ENCODE assay signal across 8 cellular contexts in the genomic region with DNA sequence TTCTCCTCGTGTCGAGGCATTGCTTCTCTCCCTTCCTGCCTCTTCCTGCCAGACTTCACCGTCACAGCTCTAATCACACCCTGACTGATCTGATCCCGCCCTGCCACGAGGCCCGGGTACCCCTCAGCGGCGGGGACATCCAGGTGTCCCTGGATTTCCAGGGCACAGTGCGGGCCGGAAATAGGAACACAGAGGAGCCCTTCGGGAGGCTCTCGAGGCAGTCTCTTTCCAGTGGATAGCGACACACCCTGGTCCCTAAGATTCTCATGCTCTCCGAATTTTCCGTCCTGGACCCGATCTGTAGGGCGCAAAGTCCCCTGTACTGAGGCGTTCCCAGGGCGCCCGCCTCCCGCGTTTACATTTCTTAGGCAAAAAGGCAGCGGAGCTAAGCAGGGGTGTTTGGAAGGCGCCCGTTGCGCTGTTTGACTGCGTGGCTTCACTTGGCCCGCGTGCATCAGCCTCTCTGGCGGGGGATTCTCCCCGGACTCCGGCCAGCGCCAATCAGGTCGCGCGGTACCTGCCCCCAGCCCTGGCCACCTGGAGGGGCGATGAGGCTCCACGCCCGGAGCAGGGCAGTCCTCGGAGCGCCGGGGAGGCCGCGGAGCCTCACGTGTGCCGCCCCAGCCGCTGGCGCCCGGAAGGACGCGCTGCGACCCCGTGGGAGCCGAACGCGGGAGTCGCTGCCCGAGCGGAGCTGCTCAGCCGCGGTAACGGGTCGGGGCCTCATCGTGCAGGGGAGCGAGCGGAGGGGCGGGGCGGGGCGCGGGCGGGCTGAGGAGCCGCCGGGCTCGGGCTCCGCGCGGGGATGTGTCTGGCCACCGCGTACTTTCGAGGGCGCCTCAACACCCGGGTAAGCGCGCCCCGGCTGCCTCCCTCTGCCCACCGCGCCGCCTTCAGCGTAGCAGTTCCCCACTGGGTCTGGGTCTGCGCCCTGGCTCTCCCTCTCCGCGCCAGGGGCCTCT. TPM values are rescaled to one million over a fixed set of nuclear protein-coding genes. Genes with fewer than 3 reads are reported as not detected.
DNase-seq lines count a peak whose midpoint lies in the region; ATAC-seq and TF ChIP-seq lines count a peak whose summit lies in the region.

A gene (plus strand): TSS at position 575 of the 962 bp plus-strand sequence. CDS start 69,807 bp downstream, outside the sequence.

- H3K36me3 ChIP-seq in right lobe of liver (no peaks in the 10 kb centered on the region), tibial nerve (no peaks in the 10 kb centered on the region)

- H3K27ac Mint-ChIP-seq in activated naive CD4-positive, alpha-beta T cell treated with anti-CD3 and anti-CD28 coated beads for 36 hours, result no peak within 1 kb of the TSS
- no peak within 1 kb of the TSS for H3K27ac Mint-ChIP-seq in activated naive CD8-positive, alpha-beta T cell treated with anti-CD3 and anti-CD28 coated beads for 36 hours

- no peaks in the 10 kb centered on the region for H3K36me3 Mint-ChIP-seq in activated naive CD4-positive, alpha-beta T cell treated with anti-CD3 and anti-CD28 coated beads for 36 hours (ENCODE audit: low read depth)
- H3K36me3 Mint-ChIP-seq in activated naive CD8-positive, alpha-beta T cell treated with anti-CD3 and anti-CD28 coated beads for 36 hours, result peaks cover 2% of the 10 kb centered on the region

- 3% methylated on average over 25 of the region's 92 CpGs for WGBS in right lobe of liver (ENCODE audit: insufficient coverage, low coverage, low lambda C conversion rate, missing lambda C conversion rate)
- 1 to 2% methylated on average over 38 to 59 of the region's 92 CpGs for WGBS in tibial nerve, 2 donors

- peak within 1 kb of the TSS; percentile 47 for H3K4me3 Mint-ChIP-seq in activated naive CD4-positive, alpha-beta T cell treated with anti-CD3 and anti-CD28 coated beads for 36 hours
- peak within 1 kb of the TSS; percentile 58 for H3K4me3 Mint-ChIP-seq in activated naive CD8-positive, alpha-beta T cell treated with anti-CD3 and anti-CD28 coated beads for 36 hours

- H3K27me3 ChIP-seq in right lobe of liver (peaks cover 12 to 18% of the 10 kb centered on the region in 2 donors), tibial nerve (peaks cover 0 to 63% of the 10 kb centered on the region in 2 donors)

- ATAC-seq in right lobe of liver, result peak; percentile 23 to 34 (median 25)
- ATAC-seq in HG03097 (IDR thresholded peaks at IDR 0.05; ENCODE audit: low FRiP score, unreplicated experiment), result no peak
- no peak for ATAC-seq in HG03025 (IDR thresholded peaks at IDR 0.05; ENCODE audit: low FRiP score, unreplicated experiment)

- H3K4me1 Mint-ChIP-seq in activated naive CD4-positive, alpha-beta T cell treated with anti-CD3 and anti-CD28 coated beads for 36 hours (ENCODE audit: low read depth), result peaks cover 7% of the 10 kb centered on the region
- peaks cover 6% of the 10 kb centered on the region for H3K4me1 Mint-ChIP-seq in activated naive CD8-positive, alpha-beta T cell treated with anti-CD3 and anti-CD28 coated beads for 36 hours

- peaks cover 49% of the 10 kb centered on the region for H3K27me3 Mint-ChIP-seq in activated naive CD4-positive, alpha-beta T cell treated with anti-CD3 and anti-CD28 coated beads for 36 hours (ENCODE audit: low read depth)
- peaks cover 81% of the 10 kb centered on the region for H3K27me3 Mint-ChIP-seq in activated naive CD8-positive, alpha-beta T cell treated with anti-CD3 and anti-CD28 coated beads for 36 hours

- CTCF ChIA-PET in activated naive CD4-positive, alpha-beta T cell treated with anti-CD3 and anti-CD28 coated beads for 36 hours (lab: Charles Lee), result interaction anchor here (1.0 to 1.3 kb wide), 3 partner anchors 33 to 72 kb away, joined by 3 to 4 read pairs (median 3); no protein-coding TSS in a partner anchor

- TF ChIP-seq EP300 in tibial nerve (IDR thresholded peaks at IDR 0.05), result no peak

- H3K9me3 Mint-ChIP-seq in activated naive CD4-positive, alpha-beta T cell treated with anti-CD3 and anti-CD28 coated beads for 36 hours, result no peaks in the 10 kb centered on the region
- peaks cover 1% of the 10 kb centered on the region for H3K9me3 Mint-ChIP-seq in activated naive CD8-positive, alpha-beta T cell treated with anti-CD3 and anti-CD28 coated beads for 36 hours

- H3K27ac ChIP-seq in right lobe of liver, result no peak within 1 kb of the TSS
- no peak within 1 kb of the TSS for H3K27ac ChIP-seq in tibial nerve

- H3K9me3 ChIP-seq in right lobe of liver, result no peaks in the 10 kb centered on the region
- H3K9me3 ChIP-seq in tibial nerve, result peaks cover 0 to 13% (median 0%) of the 10 kb centered on the region in 4 donors

- H3K4me1 ChIP-seq in right lobe of liver (peaks cover 0 to 15% (median 0%) of the 10 kb centered on the region in 4 donors), tibial nerve (peaks cover 0 to 23% (median 10%) of the 10 kb centered on the region in 4 donors)

- TF ChIP-seq POLR2A in right lobe of liver (IDR thresholded peaks at IDR 0.05) (no peak), tibial nerve (IDR thresholded peaks at IDR 0.05) (no peak)

- intact Hi-C loops in activated naive CD4-positive, alpha-beta T cell treated with anti-CD3 and anti-CD28 coated beads for 36 hours (cut with micrococcal nuclease), result loop anchor here (2.0 kb wide), 1 partner anchor 32 kb away; no protein-coding TSS in a partner anchor
- intact Hi-C loops in right lobe of liver (cut with DNase I), result no loop called here

- H3K4me3 ChIP-seq in right lobe of liver (peak within 1 kb of the TSS in 2 of 3 donors; percentile 11 to 33), tibial nerve (peak within 1 kb of the TSS in 3 of 4 donors; percentile 5 to 42 (median 21))

- DNase-seq in activated naive CD4-positive, alpha-beta T cell treated with anti-CD3 and anti-CD28 coated beads for 36 hours, result peak; percentile 19
- no peak for DNase-seq in activated naive CD4-positive, alpha-beta T cell treated with Interleukin-2 at 50 U/mL for 16 hours
- peak; percentile 26 for DNase-seq in activated naive CD8-positive, alpha-beta T cell treated with anti-CD3 and anti-CD28 coated beads for 36 hours
- DNase-seq in right lobe of liver (no peak), tibial nerve (ENCODE audit: low spot score in 2 of 2) (no peak), C1 segment of cervical spinal cord (lab: John Stamatoyannopoulos, UW) (no peak)

- TF ChIP-seq CTCF in right lobe of liver (IDR thresholded peaks at IDR 0.05) (no peak), tibial nerve (IDR thresholded peaks at IDR 0.05) (no peak)

RNA-seq across cellular contexts. Expression of the gene that starts here (rescaled TPM):
- total RNA-seq in activated naive CD4-positive, alpha-beta T cell treated with anti-CD3 and anti-CD28 coated beads for 36 hours, result under 1 TPM in 1 of 2 experiments, not detected in 1; 0.10 TPM
- not detected for total RNA-seq in activated naive CD8-positive, alpha-beta T cell treated with anti-CD3 and anti-CD28 coated beads for 36 hours
- total RNA-seq in right lobe of liver, result under 1 TPM in 3 of 6 experiments, not detected in 3; 0.07 to 0.12 (median 0.12) TPM
- total RNA-seq in tibial nerve, result under 1 TPM in 1 of 4 donors, not detected in 3; 0.44 TPM

Comparison
In these comparisons a context has a peak if more than half of its experiments do, and no peak if none do; other contexts are left out.
1. Peak in DNase-seq in activated naive CD4-positive, alpha-beta T cell treated with anti-CD3 and anti-CD28 coated beads for 36 hours; RNA of the gene not detected or under 1 TPM.
2. Peak in DNase-seq in activated naive CD8-positive, alpha-beta T cell treated with anti-CD3 and anti-CD28 coated beads for 36 hours; RNA of the gene not detected or under 1 TPM.
3. Peak in ATAC-seq and H3K4me3 ChIP-seq in right lobe of liver; RNA of the gene not detected or under 1 TPM.